1 cellular context compared by ENCODE assay signal in the genomic region with DNA sequence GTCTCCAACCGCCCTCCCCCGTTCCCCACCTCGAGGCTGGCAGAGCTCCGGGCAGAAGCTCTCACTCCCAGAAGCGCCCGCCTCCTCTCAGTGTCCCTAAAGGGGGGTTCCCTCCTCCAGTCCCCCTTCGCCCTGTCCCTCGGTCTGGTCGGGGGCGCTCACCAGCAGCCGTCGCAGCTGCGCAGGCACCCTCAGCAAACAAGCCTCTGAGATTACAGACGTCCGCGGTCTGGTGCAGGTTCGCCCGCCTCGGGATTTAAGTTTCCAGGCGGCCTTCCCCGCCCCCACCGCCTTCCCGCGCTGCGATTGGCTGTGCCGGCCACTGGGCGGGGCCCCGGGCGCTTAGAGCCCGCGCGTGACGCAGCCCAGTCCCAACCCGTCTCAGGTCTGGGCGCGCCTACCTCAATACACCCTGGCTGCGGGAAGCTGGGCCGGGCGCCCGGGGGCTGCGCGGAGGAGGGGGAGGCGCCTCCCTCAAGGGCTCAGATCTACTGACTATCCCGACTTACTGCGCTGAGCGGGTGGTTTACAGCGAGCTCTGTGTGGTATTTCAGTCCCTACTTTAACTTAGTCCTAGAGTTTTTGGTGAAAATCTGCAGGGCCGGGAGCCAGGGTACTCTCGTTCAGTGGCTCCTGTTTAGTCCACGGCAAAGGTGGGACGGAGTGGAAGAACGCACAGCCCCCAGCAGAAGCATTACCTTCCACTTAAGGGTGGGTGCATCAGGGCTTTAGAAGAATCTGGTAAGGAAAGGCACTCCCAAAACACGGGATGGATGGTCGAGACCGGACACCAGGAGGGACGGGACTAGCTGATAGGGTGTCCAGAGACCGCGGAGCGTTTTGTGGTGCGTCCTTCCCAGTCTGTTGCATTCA.
TF ChIP-seq lines count a peak whose summit lies in the region.

A gene (minus strand): TSS at position 234 of the 873 bp plus-strand sequence. CDS start 1,099 bp downstream, outside the sequence.

TF ChIP-seq in HepG2, 621 proteins besides CTCF, POLR2A, EP300 and RAD21 (continued from another document and continues in another):
- TF ChIP-seq, protein P1, sequence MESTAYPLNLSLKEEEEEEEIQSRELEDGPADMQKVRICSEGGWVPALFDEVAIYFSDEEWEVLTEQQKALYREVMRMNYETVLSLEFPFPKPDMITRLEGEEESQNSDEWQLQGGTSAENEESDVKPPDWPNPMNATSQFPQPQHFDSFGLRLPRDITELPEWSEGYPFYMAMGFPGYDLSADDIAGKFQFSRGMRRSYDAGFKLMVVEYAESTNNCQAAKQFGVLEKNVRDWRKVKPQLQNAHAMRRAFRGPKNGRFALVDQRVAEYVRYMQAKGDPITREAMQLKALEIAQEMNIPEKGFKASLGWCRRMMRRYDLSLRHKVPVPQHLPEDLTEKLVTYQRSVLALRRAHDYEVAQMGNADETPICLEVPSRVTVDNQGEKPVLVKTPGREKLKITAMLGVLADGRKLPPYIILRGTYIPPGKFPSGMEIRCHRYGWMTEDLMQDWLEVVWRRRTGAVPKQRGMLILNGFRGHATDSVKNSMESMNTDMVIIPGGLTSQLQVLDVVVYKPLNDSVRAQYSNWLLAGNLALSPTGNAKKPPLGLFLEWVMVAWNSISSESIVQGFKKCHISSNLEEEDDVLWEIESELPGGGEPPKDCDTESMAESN (CRISPR knock-in tag; conservative IDR thresholded peaks at IDR 0.05), result peak; percentile 38; the same call in 1 of the 2 replicates
- TF ChIP-seq GATAD1 (CRISPR knock-in tag; IDR thresholded peaks at IDR 0.05), result no peak
- TF ChIP-seq ZNF460 (CRISPR knock-in tag; IDR thresholded peaks at IDR 0.05; ENCODE audit: borderline replicate concordance), result no peak
- TF ChIP-seq, protein P2, sequence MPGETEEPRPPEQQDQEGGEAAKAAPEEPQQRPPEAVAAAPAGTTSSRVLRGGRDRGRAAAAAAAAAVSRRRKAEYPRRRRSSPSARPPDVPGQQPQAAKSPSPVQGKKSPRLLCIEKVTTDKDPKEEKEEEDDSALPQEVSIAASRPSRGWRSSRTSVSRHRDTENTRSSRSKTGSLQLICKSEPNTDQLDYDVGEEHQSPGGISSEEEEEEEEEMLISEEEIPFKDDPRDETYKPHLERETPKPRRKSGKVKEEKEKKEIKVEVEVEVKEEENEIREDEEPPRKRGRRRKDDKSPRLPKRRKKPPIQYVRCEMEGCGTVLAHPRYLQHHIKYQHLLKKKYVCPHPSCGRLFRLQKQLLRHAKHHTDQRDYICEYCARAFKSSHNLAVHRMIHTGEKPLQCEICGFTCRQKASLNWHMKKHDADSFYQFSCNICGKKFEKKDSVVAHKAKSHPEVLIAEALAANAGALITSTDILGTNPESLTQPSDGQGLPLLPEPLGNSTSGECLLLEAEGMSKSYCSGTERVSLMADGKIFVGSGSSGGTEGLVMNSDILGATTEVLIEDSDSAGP (CRISPR knock-in tag; IDR thresholded peaks at IDR 0.05; ENCODE audit: borderline replicate concordance), result peak; percentile 67; the same call in 1 of the 2 replicates
- TF ChIP-seq TBP (CRISPR knock-in tag; IDR thresholded peaks at IDR 0.05), result no peak
- peak; percentile 62; the same call in 1 of the 2 replicates for TF ChIP-seq GABPB1 (CRISPR knock-in tag; IDR thresholded peaks at IDR 0.05)
- no peak for TF ChIP-seq ZBTB3 (CRISPR knock-in tag; IDR thresholded peaks at IDR 0.05; ENCODE audit: borderline replicate concordance, low read depth)
- TF ChIP-seq THAP11 (CRISPR knock-in tag; IDR thresholded peaks at IDR 0.05), result 0 out of 2 replicates have a peak, but pooled peaks have one; percentile 14
- no peak for TF ChIP-seq ZNF772 (CRISPR knock-in tag; IDR thresholded peaks at IDR 0.05)
- no peak for TF ChIP-seq ZBTB8A (CRISPR knock-in tag; IDR thresholded peaks at IDR 0.05; ENCODE audit: borderline replicate concordance, low read depth)
- TF ChIP-seq ZMYM4 (CRISPR knock-in tag; IDR thresholded peaks at IDR 0.05), result peak; percentile 71
- TF ChIP-seq, protein P3, sequence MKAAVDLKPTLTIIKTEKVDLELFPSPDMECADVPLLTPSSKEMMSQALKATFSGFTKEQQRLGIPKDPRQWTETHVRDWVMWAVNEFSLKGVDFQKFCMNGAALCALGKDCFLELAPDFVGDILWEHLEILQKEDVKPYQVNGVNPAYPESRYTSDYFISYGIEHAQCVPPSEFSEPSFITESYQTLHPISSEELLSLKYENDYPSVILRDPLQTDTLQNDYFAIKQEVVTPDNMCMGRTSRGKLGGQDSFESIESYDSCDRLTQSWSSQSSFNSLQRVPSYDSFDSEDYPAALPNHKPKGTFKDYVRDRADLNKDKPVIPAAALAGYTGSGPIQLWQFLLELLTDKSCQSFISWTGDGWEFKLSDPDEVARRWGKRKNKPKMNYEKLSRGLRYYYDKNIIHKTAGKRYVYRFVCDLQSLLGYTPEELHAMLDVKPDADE (CRISPR knock-in tag; IDR thresholded peaks at IDR 0.05), result no peak
- no peak for TF ChIP-seq MTF2 (CRISPR knock-in tag; IDR thresholded peaks at IDR 0.05; ENCODE audit: borderline replicate concordance)
- no peak for TF ChIP-seq ZNF143 (CRISPR knock-in tag; IDR thresholded peaks at IDR 0.05)
- TF ChIP-seq SNRNP70 (IDR thresholded peaks at IDR 0.05; ENCODE audit: low read depth, low read length), result no peak
- TF ChIP-seq ZNF225 (CRISPR knock-in tag; IDR thresholded peaks at IDR 0.05), result no peak
- TF ChIP-seq ZBTB7A (CRISPR knock-in tag; IDR thresholded peaks at IDR 0.05), result no peak; the same call in 1 of the 2 replicates
- no peak for TF ChIP-seq ZBTB21 (CRISPR knock-in tag; IDR thresholded peaks at IDR 0.05)
- TF ChIP-seq CREM (IDR thresholded peaks at IDR 0.05), result no peak
- no peak for TF ChIP-seq CREM (CRISPR knock-in tag; IDR thresholded peaks at IDR 0.05)
- TF ChIP-seq ZNF530 (CRISPR knock-in tag; IDR thresholded peaks at IDR 0.05; ENCODE audit: low read depth), result no peak
- TF ChIP-seq, protein P4, sequence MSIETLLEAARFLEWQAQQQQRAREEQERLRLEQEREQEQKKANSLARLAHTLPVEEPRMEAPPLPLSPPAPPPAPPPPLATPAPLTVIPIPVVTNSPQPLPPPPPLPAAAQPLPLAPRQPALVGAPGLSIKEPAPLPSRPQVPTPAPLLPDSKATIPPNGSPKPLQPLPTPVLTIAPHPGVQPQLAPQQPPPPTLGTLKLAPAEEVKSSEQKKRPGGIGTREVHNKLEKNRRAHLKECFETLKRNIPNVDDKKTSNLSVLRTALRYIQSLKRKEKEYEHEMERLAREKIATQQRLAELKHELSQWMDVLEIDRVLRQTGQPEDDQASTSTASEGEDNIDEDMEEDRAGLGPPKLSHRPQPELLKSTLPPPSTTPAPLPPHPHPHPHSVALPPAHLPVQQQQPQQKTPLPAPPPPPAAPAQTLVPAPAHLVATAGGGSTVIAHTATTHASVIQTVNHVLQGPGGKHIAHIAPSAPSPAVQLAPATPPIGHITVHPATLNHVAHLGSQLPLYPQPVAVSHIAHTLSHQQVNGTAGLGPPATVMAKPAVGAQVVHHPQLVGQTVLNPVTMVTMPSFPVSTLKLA (IDR thresholded peaks at IDR 0.05), result no peak
- TF ChIP-seq, protein P5, sequence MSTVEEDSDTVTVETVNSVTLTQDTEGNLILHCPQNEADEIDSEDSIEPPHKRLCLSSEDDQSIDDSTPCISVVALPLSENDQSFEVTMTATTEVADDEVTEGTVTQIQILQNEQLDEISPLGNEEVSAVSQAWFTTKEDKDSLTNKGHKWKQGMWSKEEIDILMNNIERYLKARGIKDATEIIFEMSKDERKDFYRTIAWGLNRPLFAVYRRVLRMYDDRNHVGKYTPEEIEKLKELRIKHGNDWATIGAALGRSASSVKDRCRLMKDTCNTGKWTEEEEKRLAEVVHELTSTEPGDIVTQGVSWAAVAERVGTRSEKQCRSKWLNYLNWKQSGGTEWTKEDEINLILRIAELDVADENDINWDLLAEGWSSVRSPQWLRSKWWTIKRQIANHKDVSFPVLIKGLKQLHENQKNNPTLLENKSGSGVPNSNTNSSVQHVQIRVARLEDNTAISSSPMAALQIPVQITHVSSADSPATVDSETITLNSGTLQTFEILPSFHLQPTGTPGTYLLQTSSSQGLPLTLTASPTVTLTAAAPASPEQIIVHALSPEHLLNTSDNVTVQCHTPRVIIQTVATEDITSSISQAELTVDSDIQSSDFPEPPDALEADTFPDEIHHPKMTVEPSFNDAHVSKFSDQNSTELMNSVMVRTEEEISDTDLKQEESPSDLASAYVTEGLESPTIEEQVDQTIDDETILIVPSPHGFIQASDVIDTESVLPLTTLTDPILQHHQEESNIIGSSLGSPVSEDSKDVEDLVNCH (CRISPR knock-in tag; IDR thresholded peaks at IDR 0.05), result no peak
- TF ChIP-seq RAD51 (IDR thresholded peaks at IDR 0.05; ENCODE audit: borderline replicate concordance), result no peak
- TF ChIP-seq, protein P6, sequence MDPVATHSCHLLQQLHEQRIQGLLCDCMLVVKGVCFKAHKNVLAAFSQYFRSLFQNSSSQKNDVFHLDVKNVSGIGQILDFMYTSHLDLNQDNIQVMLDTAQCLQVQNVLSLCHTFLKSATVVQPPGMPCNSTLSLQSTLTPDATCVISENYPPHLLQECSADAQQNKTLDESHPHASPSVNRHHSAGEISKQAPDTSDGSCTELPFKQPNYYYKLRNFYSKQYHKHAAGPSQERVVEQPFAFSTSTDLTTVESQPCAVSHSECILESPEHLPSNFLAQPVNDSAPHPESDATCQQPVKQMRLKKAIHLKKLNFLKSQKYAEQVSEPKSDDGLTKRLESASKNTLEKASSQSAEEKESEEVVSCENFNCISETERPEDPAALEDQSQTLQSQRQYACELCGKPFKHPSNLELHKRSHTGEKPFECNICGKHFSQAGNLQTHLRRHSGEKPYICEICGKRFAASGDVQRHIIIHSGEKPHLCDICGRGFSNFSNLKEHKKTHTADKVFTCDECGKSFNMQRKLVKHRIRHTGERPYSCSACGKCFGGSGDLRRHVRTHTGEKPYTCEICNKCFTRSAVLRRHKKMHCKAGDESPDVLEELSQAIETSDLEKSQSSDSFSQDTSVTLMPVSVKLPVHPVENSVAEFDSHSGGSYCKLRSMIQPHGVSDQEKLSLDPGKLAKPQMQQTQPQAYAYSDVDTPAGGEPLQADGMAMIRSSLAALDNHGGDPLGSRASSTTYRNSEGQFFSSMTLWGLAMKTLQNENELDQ (CRISPR knock-in tag; IDR thresholded peaks at IDR 0.05; ENCODE audit: borderline replicate concordance), result no peak
- no peak for TF ChIP-seq NFIC (IDR thresholded peaks at IDR 0.05; ENCODE audit: low read length)
- TF ChIP-seq SRSF9 (IDR thresholded peaks at IDR 0.05; ENCODE audit: borderline replicate concordance, insufficient read depth, low read depth, low read length, poor library complexity, severe bottlenecking), result no peak
- TF ChIP-seq SNAI1 (CRISPR knock-in tag; IDR thresholded peaks at IDR 0.05; ENCODE audit: borderline replicate concordance), result no peak
- TF ChIP-seq NONO (IDR thresholded peaks at IDR 0.05), result no peak
- peak; percentile 46; the same call in 1 of the 2 replicates for TF ChIP-seq NONO (CRISPR knock-in tag; conservative IDR thresholded peaks at IDR 0.05)
- peak; percentile 56 for TF ChIP-seq XRCC5 (optimal IDR thresholded peaks at IDR 0.05; ENCODE audit: low read length)
- TF ChIP-seq DMAP1 (CRISPR knock-in tag; IDR thresholded peaks at IDR 0.05), result 0 out of 2 replicates have a peak, but pooled peaks have one; percentile 48
- TF ChIP-seq, protein P7, sequence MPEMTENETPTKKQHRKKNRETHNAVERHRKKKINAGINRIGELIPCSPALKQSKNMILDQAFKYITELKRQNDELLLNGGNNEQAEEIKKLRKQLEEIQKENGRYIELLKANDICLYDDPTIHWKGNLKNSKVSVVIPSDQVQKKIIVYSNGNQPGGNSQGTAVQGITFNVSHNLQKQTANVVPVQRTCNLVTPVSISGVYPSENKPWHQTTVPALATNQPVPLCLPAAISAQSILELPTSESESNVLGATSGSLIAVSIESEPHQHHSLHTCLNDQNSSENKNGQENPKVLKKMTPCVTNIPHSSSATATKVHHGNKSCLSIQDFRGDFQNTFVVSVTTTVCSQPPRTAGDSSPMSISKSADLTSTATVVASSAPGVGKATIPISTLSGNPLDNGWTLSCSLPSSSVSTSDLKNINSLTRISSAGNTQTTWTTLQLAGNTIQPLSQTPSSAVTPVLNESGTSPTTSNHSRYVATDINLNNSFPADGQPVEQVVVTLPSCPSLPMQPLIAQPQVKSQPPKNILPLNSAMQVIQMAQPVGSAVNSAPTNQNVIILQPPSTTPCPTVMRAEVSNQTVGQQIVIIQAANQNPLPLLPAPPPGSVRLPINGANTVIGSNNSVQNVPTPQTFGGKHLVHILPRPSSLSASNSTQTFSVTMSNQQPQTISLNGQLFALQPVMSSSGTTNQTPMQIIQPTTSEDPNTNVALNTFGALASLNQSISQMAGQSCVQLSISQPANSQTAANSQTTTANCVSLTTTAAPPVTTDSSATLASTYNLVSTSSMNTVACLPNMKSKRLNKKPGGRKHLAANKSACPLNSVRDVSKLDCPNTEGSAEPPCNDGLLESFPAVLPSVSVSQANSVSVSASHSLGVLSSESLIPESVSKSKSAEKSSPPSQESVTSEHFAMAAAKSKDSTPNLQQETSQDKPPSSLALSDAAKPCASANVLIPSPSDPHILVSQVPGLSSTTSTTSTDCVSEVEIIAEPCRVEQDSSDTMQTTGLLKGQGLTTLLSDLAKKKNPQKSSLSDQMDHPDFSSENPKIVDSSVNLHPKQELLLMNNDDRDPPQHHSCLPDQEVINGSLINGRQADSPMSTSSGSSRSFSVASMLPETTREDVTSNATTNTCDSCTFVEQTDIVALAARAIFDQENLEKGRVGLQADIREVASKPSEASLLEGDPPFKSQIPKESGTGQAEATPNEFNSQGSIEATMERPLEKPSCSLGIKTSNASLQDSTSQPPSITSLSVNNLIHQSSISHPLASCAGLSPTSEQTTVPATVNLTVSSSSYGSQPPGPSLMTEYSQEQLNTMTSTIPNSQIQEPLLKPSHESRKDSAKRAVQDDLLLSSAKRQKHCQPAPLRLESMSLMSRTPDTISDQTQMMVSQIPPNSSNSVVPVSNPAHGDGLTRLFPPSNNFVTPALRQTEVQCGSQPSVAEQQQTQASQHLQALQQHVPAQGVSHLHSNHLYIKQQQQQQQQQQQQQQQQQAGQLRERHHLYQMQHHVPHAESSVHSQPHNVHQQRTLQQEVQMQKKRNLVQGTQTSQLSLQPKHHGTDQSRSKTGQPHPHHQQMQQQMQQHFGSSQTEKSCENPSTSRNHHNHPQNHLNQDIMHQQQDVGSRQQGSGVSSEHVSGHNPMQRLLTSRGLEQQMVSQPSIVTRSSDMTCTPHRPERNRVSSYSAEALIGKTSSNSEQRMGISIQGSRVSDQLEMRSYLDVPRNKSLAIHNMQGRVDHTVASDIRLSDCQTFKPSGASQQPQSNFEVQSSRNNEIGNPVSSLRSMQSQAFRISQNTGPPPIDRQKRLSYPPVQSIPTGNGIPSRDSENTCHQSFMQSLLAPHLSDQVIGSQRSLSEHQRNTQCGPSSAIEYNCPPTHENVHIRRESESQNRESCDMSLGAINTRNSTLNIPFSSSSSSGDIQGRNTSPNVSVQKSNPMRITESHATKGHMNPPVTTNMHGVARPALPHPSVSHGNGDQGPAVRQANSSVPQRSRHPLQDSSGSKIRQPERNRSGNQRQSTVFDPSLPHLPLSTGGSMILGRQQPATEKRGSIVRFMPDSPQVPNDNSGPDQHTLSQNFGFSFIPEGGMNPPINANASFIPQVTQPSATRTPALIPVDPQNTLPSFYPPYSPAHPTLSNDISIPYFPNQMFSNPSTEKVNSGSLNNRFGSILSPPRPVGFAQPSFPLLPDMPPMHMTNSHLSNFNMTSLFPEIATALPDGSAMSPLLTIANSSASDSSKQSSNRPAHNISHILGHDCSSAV (CRISPR knock-in tag; IDR thresholded peaks at IDR 0.05; ENCODE audit: borderline replicate concordance), result no peak
